ENCODE assay signal across 20 cellular contexts in genomic region chr4:90103991-90104390, GRCh38. TPM values are rescaled to one million over a fixed set of nuclear protein-coding genes. Genes with fewer than 3 reads are reported as not detected.
A peak's percentile ranks its signal among the peaks of the same experiment; 100 is the strongest.
DNase-seq lines count a peak whose midpoint lies in the region; ATAC-seq and TF ChIP-seq lines count a peak whose summit lies in the region.
"Had no signal": no experiment of that assay in that cellular context is flagged by ENCODE, and none has a peak within 500 bp of the region (broad histone marks: within the 10 kb centered on the region; RNA-seq: fewer than 3 reads in every experiment).

No MANE protein-coding gene starts in this region.

- no peak overlapping the region for H3K23ac ChIP-seq in mesendoderm (ENCODE audit: low read length)

- H3K9me2 ChIP-seq in GM23338 (ENCODE audit: insufficient read depth), result no peaks in the 10 kb centered on the region

- H4K20me1 ChIP-seq in GM23338 (replicated peaks; ENCODE audit: insufficient read depth), result no peaks in the 10 kb centered on the region
- H4K20me1 ChIP-seq: BLaER1 treated with 17β-estradiol and CSF1 and Interleukin-3, amounts not matched to agents 10 nM and 100 nM had no signal

- H3F3A ChIP-seq in GM23338 (replicated peaks; ENCODE audit: low read depth), result no peaks in the 10 kb centered on the region

- H2AFZ ChIP-seq in GM23338, result no peak overlapping the region

- H3K4me3 Mint-ChIP-seq in GM23338, result no peak overlapping the region
- H3K4me3 Mint-ChIP-seq: B cell; CD4-positive, alpha-beta T cell; CD8-positive, alpha-beta T cell had no signal

- peak; percentile 24 for DNase-seq in GM23338 (ENCODE audit: low spot score)
- peak; percentile 60 for DNase-seq in mesendoderm
- DNase-seq in stimulated activated CD4-positive, alpha-beta T cell treated with anti-CD3 and anti-CD28 coated beads, Interleukin-2, amount 100 ng/mL, for 24 hours, result no peak
- DNase-seq in AML-193 (lab: John Stamatoyannopoulos, UW), result no peak
- DNase-seq in 8988T, result no peak
- DNase-seq: ACHN; Caco-2; Calu3; CD4-positive, alpha-beta T cell; CD8-positive, alpha-beta T cell; DMS79 treated with DMSO at 0.1 percent for 48 hours; GF-D8 had no signal

- no peak overlapping the region for H3K4me3 ChIP-seq in GM23338
- H3K4me3 ChIP-seq in mesendoderm (ENCODE audit: low read length), result no peak overlapping the region
- H3K4me3 ChIP-seq: BLaER1 treated with 17β-estradiol and CSF1 and Interleukin-3, amounts not matched to agents 10 nM and 100 nM had no signal

- no CpG with 5 or more reads among the region's 3 CpGs for WGBS in mesendoderm (ENCODE audit: extremely low coverage, insufficient coverage, low lambda C conversion rate)

- H4K5ac ChIP-seq in mesendoderm (ENCODE audit: low read length), result no peak overlapping the region

- H3K79me1 ChIP-seq in mesendoderm (ENCODE audit: low read length), result no peaks in the 10 kb centered on the region

- H3K4me1 ChIP-seq in GM23338 (ENCODE audit: insufficient read depth) (no peaks in the 10 kb centered on the region), mesendoderm (ENCODE audit: control insufficient read depth, low read depth, low read length) (no peaks in the 10 kb centered on the region)
- H3K4me1 ChIP-seq: Caco-2 had no signal

- H3K56ac ChIP-seq in mesendoderm (ENCODE audit: low read length), result no peak overlapping the region

- no peak overlapping the region for H2BK120ac ChIP-seq in mesendoderm (ENCODE audit: low read depth, low read length)

- no peak overlapping the region for H3K4ac ChIP-seq in mesendoderm (ENCODE audit: low read depth, low read length)

- no peak overlapping the region for H3K27ac ChIP-seq in GM23338 (ENCODE audit: low read depth)
- peak overlapping the region; percentile 59; the same call in 1 of the 2 replicates for H3K27ac ChIP-seq in VCaP
- H3K27ac ChIP-seq in mesendoderm (ENCODE audit: low read depth, low read length), result no peak overlapping the region
- H3K27ac ChIP-seq: 22Rv1; BLaER1 treated with 17β-estradiol and CSF1 and Interleukin-3, amounts not matched to agents 10 nM and 100 nM; C4-2B had no signal

- no peak overlapping the region for H4K8ac ChIP-seq in mesendoderm (ENCODE audit: low read depth, low read length)

- H2BK15ac ChIP-seq in mesendoderm (replicated peaks; ENCODE audit: low read depth), result no peak overlapping the region

- no peaks in the 10 kb centered on the region for H3K9me3 Mint-ChIP-seq in GM23338
- H3K9me3 Mint-ChIP-seq: CD4-positive, alpha-beta T cell; CD8-positive, alpha-beta T cell had no signal

- no peak overlapping the region for H3K9ac ChIP-seq in mesendoderm (ENCODE audit: low read length)
- H3K9ac ChIP-seq: BLaER1 treated with 17β-estradiol and CSF1 and Interleukin-3, amounts not matched to agents 10 nM and 100 nM had no signal

- no peak overlapping the region for H3K27ac Mint-ChIP-seq in GM23338
- H3K27ac Mint-ChIP-seq: B cell; CD4-positive, alpha-beta T cell; CD8-positive, alpha-beta T cell had no signal

- ATAC-seq in GM23338, result no peak
- ATAC-seq: CD8-positive, alpha-beta T cell had no signal

- no peak overlapping the region for H3K4me2 ChIP-seq in GM23338
- no peak overlapping the region for H3K4me2 ChIP-seq in mesendoderm (ENCODE audit: low read length)
- H3K4me2 ChIP-seq: BLaER1 treated with 17β-estradiol and CSF1 and Interleukin-3, amounts not matched to agents 10 nM and 100 nM had no signal

- H3K36me3 Mint-ChIP-seq in GM23338 (ENCODE audit: low read depth), result no peaks in the 10 kb centered on the region
- H3K36me3 Mint-ChIP-seq: CD8-positive, alpha-beta T cell had no signal

- H3K36me3 ChIP-seq in GM23338 (ENCODE audit: insufficient read depth) (no peaks in the 10 kb centered on the region), mesendoderm (ENCODE audit: control insufficient read depth, insufficient read depth, low read length) (no peaks in the 10 kb centered on the region)
- H3K36me3 ChIP-seq: BLaER1 treated with 17β-estradiol and CSF1 and Interleukin-3, amounts not matched to agents 10 nM and 100 nM had no signal

- no peaks in the 10 kb centered on the region for H3K79me2 ChIP-seq in GM23338 (replicated peaks; ENCODE audit: insufficient read depth)
- H3K79me2 ChIP-seq in mesendoderm (ENCODE audit: control insufficient read depth, insufficient read depth, low read length), result no peaks in the 10 kb centered on the region

- H3K4me1 Mint-ChIP-seq in GM23338, result peaks cover 14% of the 10 kb centered on the region; the same call in 2 of the 3 replicates

- no peaks in the 10 kb centered on the region for H3K27me3 ChIP-seq in GM23338 (ENCODE audit: insufficient read depth)
- no peaks in the 10 kb centered on the region for H3K27me3 ChIP-seq in mesendoderm (ENCODE audit: insufficient read depth, low read length, poor library complexity)
- H3K27me3 ChIP-seq: BLaER1 treated with 17β-estradiol and CSF1 and Interleukin-3, amounts not matched to agents 10 nM and 100 nM had no signal

- no peak overlapping the region for H3K18ac ChIP-seq in mesendoderm (ENCODE audit: low read length)

- no peak overlapping the region for H2BK5ac ChIP-seq in mesendoderm (ENCODE audit: low read length)

- H2AK5ac ChIP-seq in mesendoderm (ENCODE audit: low read length), result no peak overlapping the region

- H3K27me3 Mint-ChIP-seq in GM23338 (ENCODE audit: insufficient read depth, low read depth, poor library complexity), result no peaks in the 10 kb centered on the region
- H3K27me3 Mint-ChIP-seq: B cell had no signal

- TF ChIP-seq CTCF in GM23338 (conservative IDR thresholded peaks at IDR 0.05; ENCODE audit: low read depth in 2 of 2) (no peak), VCaP (conservative IDR thresholded peaks at IDR 0.05) (no peak)

TF ChIP-seq in GM23338, 12 proteins besides CTCF, POLR2A, EP300 and RAD21 (continues in another document):
- TF ChIP-seq REST (IDR thresholded peaks at IDR 0.05; ENCODE audit: unreplicated experiment) (no peak), POLR2AphosphoS5 (IDR thresholded peaks at IDR 0.05; ENCODE audit: low read depth) (no peak), STAT1 (IDR thresholded peaks at IDR 0.05; ENCODE audit: unreplicated experiment) (no peak), EZH2phosphoT487 (IDR thresholded peaks at IDR 0.05; ENCODE audit: unreplicated experiment) (no peak), ZNF114 (CRISPR knock-in tag; IDR thresholded peaks at IDR 0.05) (no peak), NANOG (IDR thresholded peaks at IDR 0.05; ENCODE audit: borderline replicate concordance) (no peak), JUNB (IDR thresholded peaks at IDR 0.05; ENCODE audit: unreplicated experiment) (no peak), ZNF331 (CRISPR knock-in tag; IDR thresholded peaks at IDR 0.05; ENCODE audit: low read depth) (no peak), EZH2 (IDR thresholded peaks at IDR 0.05; ENCODE audit: low read depth, unreplicated experiment) (no peak)
- TF ChIP-seq, protein P1, sequence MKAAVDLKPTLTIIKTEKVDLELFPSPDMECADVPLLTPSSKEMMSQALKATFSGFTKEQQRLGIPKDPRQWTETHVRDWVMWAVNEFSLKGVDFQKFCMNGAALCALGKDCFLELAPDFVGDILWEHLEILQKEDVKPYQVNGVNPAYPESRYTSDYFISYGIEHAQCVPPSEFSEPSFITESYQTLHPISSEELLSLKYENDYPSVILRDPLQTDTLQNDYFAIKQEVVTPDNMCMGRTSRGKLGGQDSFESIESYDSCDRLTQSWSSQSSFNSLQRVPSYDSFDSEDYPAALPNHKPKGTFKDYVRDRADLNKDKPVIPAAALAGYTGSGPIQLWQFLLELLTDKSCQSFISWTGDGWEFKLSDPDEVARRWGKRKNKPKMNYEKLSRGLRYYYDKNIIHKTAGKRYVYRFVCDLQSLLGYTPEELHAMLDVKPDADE (IDR thresholded peaks at IDR 0.05), result no peak

RNA-seq across cellular contexts. Expression of gene CCSER1, which starts 23.2 kb away (rescaled TPM):
- 2.1 and 3.4 TPM in 2 replicates for total RNA-seq in GM23338 (2014; rRNA removed; shearing (Covaris generic))
- 2.9 and 3.0 TPM in 2 replicates for polyA plus RNA-seq in GM23338 (2016; fragmentation: Nextera tagmentation; extraction: Ambion mirVana)
- 0.37 TPM for polyA plus RNA-seq in mesendoderm (2013, experiment 1 of 2)
- 0.64 TPM for polyA plus RNA-seq in mesendoderm (2013, experiment 2 of 2)
- total RNA-seq: A673 had no signal
- polyA plus RNA-seq: AG04450, BJ had no signal

Comparison
In these comparisons a context has a peak if more than half of its experiments do, and no peak if none do; other contexts are left out.
1. DNase-seq: peak in GM23338 (single experiment) and mesendoderm (single experiment); none in stimulated activated CD4-positive, alpha-beta T cell treated with anti-CD3 and anti-CD28 coated beads, Interleukin-2, amount 100 ng/mL, for 24 hours (0 of 2), AML-193 (0 of 2) and 8988T (single experiment).